ENCODE assay signal across 1 cellular context in genomic region chr2:69013123-69013836, GRCh38.
TF ChIP-seq lines count a peak whose summit lies in the region.

Gene ANTXR1 (plus strand): TSS chr2:69013179. CDS start chr2:69013500, 321 bp downstream.

TF ChIP-seq in HEK293, 187 proteins besides CTCF, POLR2A, EP300 and RAD21 (continued from another document):
- TF ChIP-seq KLF16 (tag by site-specific recombination; IDR thresholded peaks at IDR 0.05) (peak; percentile 65), ZNF223 (tag by site-specific recombination; IDR thresholded peaks at IDR 0.05) (peak; percentile 83), ZBTB48 (tag by site-specific recombination; IDR thresholded peaks at IDR 0.05) (peak; percentile 70), ZIC2 (tag by site-specific recombination; IDR thresholded peaks at IDR 0.05) (peak; percentile 29; the same call in 1 of the 2 replicates), ZNF155 (tag by site-specific recombination; IDR thresholded peaks at IDR 0.05) (no peak), ZBTB1 (tag by site-specific recombination; IDR thresholded peaks at IDR 0.05) (no peak), ZNF548 (tag by site-specific recombination; IDR thresholded peaks at IDR 0.05) (no peak), ZBTB17 (tag by site-specific recombination; IDR thresholded peaks at IDR 0.05) (0 out of 2 replicates have a peak, but pooled peaks have one; percentile 35), ZNF596 (tag by site-specific recombination; IDR thresholded peaks at IDR 0.05) (no peak), ZNF501 (tag by site-specific recombination; IDR thresholded peaks at IDR 0.05) (no peak), ZNF423 (tag by site-specific recombination; IDR thresholded peaks at IDR 0.05) (no peak), ZNF335 (tag by site-specific recombination; conservative IDR thresholded peaks at IDR 0.05) (peak; percentile 90), PRDM4 (tag by site-specific recombination; IDR thresholded peaks at IDR 0.05) (peak; percentile 66), KLF17 (tag by site-specific recombination; IDR thresholded peaks at IDR 0.05) (no peak), ZFP41 (tag by site-specific recombination; IDR thresholded peaks at IDR 0.05; ENCODE audit: borderline replicate concordance) (no peak), KLF1 (tag by site-specific recombination; IDR thresholded peaks at IDR 0.05) (no peak), GFI1B (tag by site-specific recombination; IDR thresholded peaks at IDR 0.05) (no peak), OVOL3 (tag by site-specific recombination; IDR thresholded peaks at IDR 0.05) (no peak), ZNF768 (tag by site-specific recombination; IDR thresholded peaks at IDR 0.05) (no peak), ZNF518A (tag by site-specific recombination; conservative IDR thresholded peaks at IDR 0.05; ENCODE audit: low read depth) (peak; percentile 90), ZNF398 (tag by site-specific recombination; IDR thresholded peaks at IDR 0.05) (0 out of 2 replicates have a peak, but pooled peaks have one; percentile 45), ZNF248 (tag by site-specific recombination; IDR thresholded peaks at IDR 0.05) (no peak), ZBTB26 (tag by site-specific recombination; optimal IDR thresholded peaks at IDR 0.05) (peak; percentile 82), ZEB2 (tag by site-specific recombination; IDR thresholded peaks at IDR 0.05) (peak; percentile 12; the same call in 1 of the 2 replicates), ZNF148 (tag by site-specific recombination; IDR thresholded peaks at IDR 0.05; ENCODE audit: borderline replicate concordance) (no peak), SP2 (tag by site-specific recombination; IDR thresholded peaks at IDR 0.05) (0 out of 2 replicates have a peak, but pooled peaks have one; percentile 42), ZNF366 (tag by site-specific recombination; conservative IDR thresholded peaks at IDR 0.05) (peak; percentile 79)
